Comparison of ENCODE assay signal across 16 cellular contexts in genomic region chr9:82410891-82411290, GRCh38.
A peak's percentile ranks its signal among the peaks of the same experiment; 100 is the strongest.
DNase-seq lines count a peak whose midpoint lies in the region; ATAC-seq and TF ChIP-seq lines count a peak whose summit lies in the region.
"Had no signal": no experiment of that assay in that cellular context is flagged by ENCODE, and none has a peak within 500 bp of the region (broad histone marks: within the 10 kb centered on the region; RNA-seq: fewer than 3 reads in every experiment).

No MANE protein-coding gene starts in this region.

- peaks cover 13% of the 10 kb centered on the region for H3K4me1 ChIP-seq in foreskin keratinocyte
- H3K4me1 ChIP-seq: stomach had no signal

- no peaks in the 10 kb centered on the region for H3K27me3 Mint-ChIP-seq in activated T-cell treated with anti-CD3 and anti-CD28 coated beads, Interleukin-2, amount 50 U/mL, for 72 hours (ENCODE audit: low read depth)
- H3K27me3 Mint-ChIP-seq: IgD-negative memory B cell, T-cell had no signal

- no peaks in the 10 kb centered on the region for H3K4me1 Mint-ChIP-seq in activated T-cell treated with anti-CD3 and anti-CD28 coated beads, Interleukin-2, amount 50 U/mL, for 72 hours (ENCODE audit: low read depth)
- H3K4me1 Mint-ChIP-seq: IgD-negative memory B cell, T-cell had no signal

- no peak overlapping the region for H3K27ac ChIP-seq in foreskin keratinocyte
- no peak overlapping the region for H3K27ac ChIP-seq in substantia nigra (ENCODE audit: low read depth, low read length, poor library complexity, severe bottlenecking)
- H3K27ac ChIP-seq: stomach had no signal

- no peaks in the 10 kb centered on the region for H3K27me3 ChIP-seq in foreskin keratinocyte
- H3K27me3 ChIP-seq: stomach had no signal

- H3K4me3 Mint-ChIP-seq in activated T-cell treated with anti-CD3 and anti-CD28 coated beads, Interleukin-2, amount 50 U/mL, for 72 hours, result no peak overlapping the region
- H3K4me3 Mint-ChIP-seq: IgD-negative memory B cell, nephron progenitor cell, T-cell had no signal

- TF ChIP-seq CTCF in foreskin keratinocyte (conservative IDR thresholded peaks at IDR 0.05), result no peak

- H3K27ac Mint-ChIP-seq in activated T-cell treated with anti-CD3 and anti-CD28 coated beads, Interleukin-2, amount 50 U/mL, for 72 hours, result no peak overlapping the region
- H3K27ac Mint-ChIP-seq: IgD-negative memory B cell, nephron progenitor cell, T-cell had no signal

- H3K36me3 Mint-ChIP-seq in activated T-cell treated with anti-CD3 and anti-CD28 coated beads, Interleukin-2, amount 50 U/mL, for 72 hours (ENCODE audit: insufficient read depth in 2 of 2), result peaks cover 0 to 1% of the 10 kb centered on the region in 2 donors
- H3K36me3 Mint-ChIP-seq: T-cell had no signal

- peak; percentile 26 for ATAC-seq in GM18868 (IDR thresholded peaks at IDR 0.05; ENCODE audit: unreplicated experiment)
- ATAC-seq in GM21786 (IDR thresholded peaks at IDR 0.05; ENCODE audit: unreplicated experiment), result peak; percentile 19
- peak; percentile 22 for ATAC-seq in HG03280 (IDR thresholded peaks at IDR 0.05; ENCODE audit: unreplicated experiment)
- no peak for ATAC-seq in foreskin keratinocyte
- ATAC-seq in activated T-cell treated with anti-CD3 and anti-CD28 coated beads, Interleukin-2, amount 50 U/mL, for 72 hours (replicated peaks in 1 of 2), result no peak
- ATAC-seq: T-cell had no signal

- DNase-seq in foreskin keratinocyte (peak; percentile 18 to 29), OCI-M2 (lab: John Stamatoyannopoulos, UW; ENCODE audit: unreplicated experiment) (no peak), substantia nigra (lab: John Stamatoyannopoulos, UW) (no peak)
- DNase-seq in activated T-cell treated with anti-CD3 and anti-CD28 coated beads, Interleukin-2, amount 50 U/mL, for 72 hours, result no peak
- no peak for DNase-seq in activated CD8-positive, alpha-beta memory T cell treated with anti-CD3 and anti-CD28 coated beads for 24 hours
- DNase-seq: amniotic stem cell; NCI-H1048; NCI-H82; nephron progenitor cell; stimulated activated CD4-positive, alpha-beta T cell treated with anti-CD3 and anti-CD28 coated beads, Interleukin-15, amount 100 ng/mL, for 24 hours; stomach; T-cell had no signal

- H3K9me3 Mint-ChIP-seq in activated T-cell treated with anti-CD3 and anti-CD28 coated beads, Interleukin-2, amount 50 U/mL, for 72 hours, result peaks cover 4 to 6% of the 10 kb centered on the region in 2 donors

Comparison
In these comparisons a context has a peak if more than half of its experiments do, and no peak if none do; other contexts are left out.
1. ATAC-seq: peak in GM18868 (single experiment), GM21786 (single experiment) and HG03280 (single experiment); none in foreskin keratinocyte (single experiment) and activated T-cell treated with anti-CD3 and anti-CD28 coated beads, Interleukin-2, amount 50 U/mL, for 72 hours (0 of 2).
2. DNase-seq: peak in foreskin keratinocyte (2 of 2); none in activated T-cell treated with anti-CD3 and anti-CD28 coated beads, Interleukin-2, amount 50 U/mL, for 72 hours (0 of 2), OCI-M2 (single experiment), substantia nigra (0 of 49) and activated CD8-positive, alpha-beta memory T cell treated with anti-CD3 and anti-CD28 coated beads for 24 hours (single experiment).